In genomic region chr13:73000027-73000674, GRCh38 we compare ENCODE assay signal across 8 cellular contexts. TPM values are rescaled to one million over a fixed set of nuclear protein-coding genes. Genes with fewer than 3 reads are reported as not detected.
DNase-seq lines count a peak whose midpoint lies in the region; ATAC-seq and TF ChIP-seq lines count a peak whose summit lies in the region.

No MANE protein-coding gene starts in this region.

- no peak overlapping the region for H3K4me3 ChIP-seq in spleen

- peak overlapping the region; percentile 23 for H3K4me3 Mint-ChIP-seq in activated T-helper 17 cell treated with anti-CD3 and anti-CD28 coated beads, Interleukin-2, amount 50 U/mL, for 72 hours

- no peak for TF ChIP-seq CTCF in spleen (IDR thresholded peaks at IDR 0.05 in 8 of 11, conservative IDR thresholded peaks at IDR 0.05 in 3 of 11)

- H3K9me3 Mint-ChIP-seq in activated T-helper 17 cell treated with anti-CD3 and anti-CD28 coated beads, Interleukin-2, amount 50 U/mL, for 72 hours, result no peaks in the 10 kb centered on the region

- H3K4me1 Mint-ChIP-seq in activated T-helper 17 cell treated with anti-CD3 and anti-CD28 coated beads, Interleukin-2, amount 50 U/mL, for 72 hours, result peaks cover 6% of the 10 kb centered on the region

- 62 to 81% (median 71%) methylated on average over 4 of the region's 4 CpGs for WGBS in spleen, 5 donors

- ATAC-seq in GM19463 (IDR thresholded peaks at IDR 0.05; ENCODE audit: unreplicated experiment), result peak; percentile 81
- ATAC-seq in HG03565 (IDR thresholded peaks at IDR 0.05; ENCODE audit: unreplicated experiment), result peak; percentile 73
- ATAC-seq in activated T-helper 17 cell treated with anti-CD3 and anti-CD28 coated beads, Interleukin-2, amount 50 U/mL, for 72 hours (replicated peaks), result peak; percentile 90

- H3K27ac Mint-ChIP-seq in activated T-helper 17 cell treated with anti-CD3 and anti-CD28 coated beads, Interleukin-2, amount 50 U/mL, for 72 hours, result peak overlapping the region; percentile 78

- peaks cover 0 to 62% (median 6%) of the 10 kb centered on the region in 6 donors for H3K36me3 ChIP-seq in spleen

- DNase-seq in EH (ENCODE audit: low read depth), result peak; percentile 25
- DNase-seq in renal cortical epithelial cell (ENCODE audit: low read depth), result peak; percentile 54
- no peak for DNase-seq in mesenteric fat pad (ENCODE audit: low spot score)
- DNase-seq in spleen, result no peak
- DNase-seq in T-helper 9 cell, result no peak

- peak overlapping the region in 2 of 8 donors; percentile 34 to 49 for H3K27ac ChIP-seq in spleen

- no peaks in the 10 kb centered on the region for H3K9me3 ChIP-seq in spleen

- no peaks in the 10 kb centered on the region for H3K27me3 ChIP-seq in spleen (replicated peaks in 1 of 7)

- peaks cover 47% of the 10 kb centered on the region for H3K36me3 Mint-ChIP-seq in activated T-helper 17 cell treated with anti-CD3 and anti-CD28 coated beads, Interleukin-2, amount 50 U/mL, for 72 hours (ENCODE audit: low read depth)

- no peaks in the 10 kb centered on the region for H3K27me3 Mint-ChIP-seq in activated T-helper 17 cell treated with anti-CD3 and anti-CD28 coated beads, Interleukin-2, amount 50 U/mL, for 72 hours

- H3K4me1 ChIP-seq in spleen, result no peaks in the 10 kb centered on the region

- intact Hi-C loops in spleen (cut with DNase I; ENCODE audit: low total_unique reads), result no loop called here

- no peak for TF ChIP-seq POLR2A in spleen (IDR thresholded peaks at IDR 0.05)

RNA-seq across cellular contexts. Expression of gene KLF5, which starts 58.7 kb away (rescaled TPM):
- total RNA-seq in activated T-helper 17 cell treated with anti-CD3 and anti-CD28 coated beads, Interleukin-2, amount 50 U/mL, for 72 hours, result 1 to 10 TPM; 3.5 to 5.2 TPM
- total RNA-seq in renal cortical epithelial cell (6.8 and 7.4 TPM in 2 replicates), mesenteric fat pad (1.2 TPM), spleen (1 to 10 TPM; 1.0 to 5.4 (median 2.1) TPM)
- polyA plus RNA-seq in spleen, result 1 to 10 TPM in 1 of 3 donors, under 1 TPM in 2; 0.74 to 1.2 (median 0.85) TPM

Comparison
In these comparisons a context has a peak if more than half of its experiments do, and no peak if none do; other contexts are left out.
1. DNase-seq: peak in EH (single experiment) and renal cortical epithelial cell (single experiment); none in mesenteric fat pad (single experiment), spleen (single experiment) and T-helper 9 cell (single experiment).
2. Peak in every context shown above with its lines, with median percentiles within 50 percentile points of each other: ATAC-seq.